Comparison of ENCODE assay signal across 1 cellular context in genomic region chr11:7098235-7098832, GRCh38.
TF ChIP-seq lines count a peak whose summit lies in the region.

No MANE protein-coding gene starts in this region.

TF ChIP-seq in K562, 482 proteins besides CTCF, POLR2A, EP300 and RAD21 (continued from another document):
- peak; percentile 79 for TF ChIP-seq DEAF1 (CRISPR knock-in tag; IDR thresholded peaks at IDR 0.05)
